26 cellular contexts compared by ENCODE assay signal in genomic region chr5:43286623-43287022, GRCh38. TPM values are rescaled to one million over a fixed set of nuclear protein-coding genes. Genes with fewer than 3 reads are reported as not detected.
DNase-seq lines count a peak whose midpoint lies in the region; ATAC-seq and TF ChIP-seq lines count a peak whose summit lies in the region.
"Had no signal": no experiment of that assay in that cellular context is flagged by ENCODE, and none has a peak within 500 bp of the region (broad histone marks: within the 10 kb centered on the region; RNA-seq: fewer than 3 reads in every experiment).

No MANE protein-coding gene starts in this region.

- no peaks in the 10 kb centered on the region for H4K20me1 ChIP-seq in DND-41 (ENCODE audit: insufficient read depth, low read length)
- H4K20me1 ChIP-seq: BLaER1 treated with 17β-estradiol and CSF1 and Interleukin-3, amounts not matched to agents 10 nM and 100 nM had no signal

- no peak for TF ChIP-seq CTCF in 22Rv1 (IDR thresholded peaks at IDR 0.05)
- TF ChIP-seq CTCF in DND-41 (IDR thresholded peaks at IDR 0.05; ENCODE audit: borderline replicate concordance, extremely low read depth, low read length, poor library complexity, severe bottlenecking), result no peak
- TF ChIP-seq CTCF in GM13976 (IDR thresholded peaks at IDR 0.05; ENCODE audit: borderline replicate concordance, control extremely low read depth, extremely low read depth, insufficient read depth, missing control alignments), result no peak

- H3K27ac ChIP-seq in 22Rv1 (peak overlapping the region; percentile 40), DND-41 (ENCODE audit: low read length) (no peak overlapping the region), mesodermal cell (ENCODE audit: low read depth, low read length, severe bottlenecking) (peak overlapping the region; percentile 49)
- H3K27ac ChIP-seq: BLaER1 treated with 17β-estradiol and CSF1 and Interleukin-3, amounts not matched to agents 10 nM and 100 nM; gastroesophageal sphincter; left ventricle myocardium inferior; pancreas; tibial nerve had no signal

- no peak overlapping the region for H3K9ac ChIP-seq in DND-41 (ENCODE audit: low read depth, low read length)
- H3K9ac ChIP-seq: BLaER1 treated with 17β-estradiol and CSF1 and Interleukin-3, amounts not matched to agents 10 nM and 100 nM; SK-N-SH had no signal

- no peak overlapping the region for H3K27ac Mint-ChIP-seq in activated T-helper 17 cell treated with anti-CD3 and anti-CD28 coated beads, Interleukin-2, amount 50 U/mL, for 72 hours
- H3K27ac Mint-ChIP-seq: dendritic cell treated with granulocyte-macrophage colony-stimulating factor and Interleukin-4, amounts not matched to agents 40 ng/mL and 50 ng/mL, for 4 days; T-helper 1 cell treated with Interleukin-12 subunit alpha and Interleukin-12 subunit beta and Interleukin-4 antibody, amounts not matched to agents 30 μg/mL and 1 μg/mL, for 36 hours had no signal

- no peak overlapping the region for H3K4me3 Mint-ChIP-seq in activated T-helper 17 cell treated with anti-CD3 and anti-CD28 coated beads, Interleukin-2, amount 50 U/mL, for 72 hours
- H3K4me3 Mint-ChIP-seq: central memory CD8-positive, alpha-beta T cell; dendritic cell treated with granulocyte-macrophage colony-stimulating factor and Interleukin-4, amounts not matched to agents 40 ng/mL and 50 ng/mL, for 4 days; naive thymus-derived CD8-positive, alpha-beta T cell; T-helper 1 cell treated with Interleukin-12 subunit alpha and Interleukin-12 subunit beta and Interleukin-4 antibody, amounts not matched to agents 30 μg/mL and 1 μg/mL, for 36 hours had no signal

- H3K4me1 Mint-ChIP-seq in activated T-helper 17 cell treated with anti-CD3 and anti-CD28 coated beads, Interleukin-2, amount 50 U/mL, for 72 hours, result peaks cover 6% of the 10 kb centered on the region
- H3K4me1 Mint-ChIP-seq: central memory CD8-positive, alpha-beta T cell; naive thymus-derived CD8-positive, alpha-beta T cell had no signal

- no peak overlapping the region for H3K4me2 ChIP-seq in DND-41 (ENCODE audit: insufficient read depth, low read length)
- H3K4me2 ChIP-seq: BLaER1 treated with 17β-estradiol and CSF1 and Interleukin-3, amounts not matched to agents 10 nM and 100 nM; SK-N-SH had no signal

- H3K27me3 Mint-ChIP-seq in activated T-helper 17 cell treated with anti-CD3 and anti-CD28 coated beads, Interleukin-2, amount 50 U/mL, for 72 hours, result no peaks in the 10 kb centered on the region
- H3K27me3 Mint-ChIP-seq: central memory CD8-positive, alpha-beta T cell; dendritic cell treated with granulocyte-macrophage colony-stimulating factor and Interleukin-4, amounts not matched to agents 40 ng/mL and 50 ng/mL, for 4 days; naive thymus-derived CD8-positive, alpha-beta T cell had no signal

- in situ Hi-C loops in GM13976 (cut with MboI; ENCODE audit: low sequenced_read_pairs, unreplicated experiment), result no loop called here

- H3K79me2 ChIP-seq in DND-41 (ENCODE audit: insufficient read depth, low read length), result no peaks in the 10 kb centered on the region

- H3K27me3 ChIP-seq in DND-41 (ENCODE audit: insufficient read depth, low read length, poor library complexity), result no peaks in the 10 kb centered on the region
- H3K27me3 ChIP-seq in MG63, result no peaks in the 10 kb centered on the region
- H3K27me3 ChIP-seq: BLaER1 treated with 17β-estradiol and CSF1 and Interleukin-3, amounts not matched to agents 10 nM and 100 nM; gastroesophageal sphincter; pancreas; tibial nerve had no signal

- DNase-seq in DND-41, result no peak
- no peak for DNase-seq in GM13976 (ENCODE audit: low spot score)
- no peak for DNase-seq in MG63
- no peak for DNase-seq in HuH-7.5 (ENCODE audit: low spot score)
- DNase-seq: activated CD4-positive, alpha-beta T cell treated with anti-CD3 and anti-CD28 coated beads for 1 hour; Caco-2; DMS79; GF-D8; GOT3; hippocampal formation; left ventricle myocardium inferior; naive thymus-derived CD8-positive, alpha-beta T cell; NCI-H146; NCI-H446; pancreas; SK-N-SH; stimulated activated CD4-positive, alpha-beta T cell treated with anti-CD3 and anti-CD28 coated beads, Interleukin-2, amount 100 ng/mL, for 24 hours had no signal

- H3K9me3 Mint-ChIP-seq in activated T-helper 17 cell treated with anti-CD3 and anti-CD28 coated beads, Interleukin-2, amount 50 U/mL, for 72 hours, result no peaks in the 10 kb centered on the region
- H3K9me3 Mint-ChIP-seq: central memory CD8-positive, alpha-beta T cell; dendritic cell treated with granulocyte-macrophage colony-stimulating factor and Interleukin-4, amounts not matched to agents 40 ng/mL and 50 ng/mL, for 4 days; naive thymus-derived CD8-positive, alpha-beta T cell; T-helper 1 cell treated with Interleukin-12 subunit alpha and Interleukin-12 subunit beta and Interleukin-4 antibody, amounts not matched to agents 30 μg/mL and 1 μg/mL, for 36 hours had no signal

- H3K4me1 ChIP-seq in DND-41 (ENCODE audit: insufficient read depth, low read length), result no peaks in the 10 kb centered on the region
- H3K4me1 ChIP-seq in mesodermal cell (ENCODE audit: control insufficient read depth, insufficient read depth, low read length, poor library complexity, severe bottlenecking), result no peaks in the 10 kb centered on the region
- H3K4me1 ChIP-seq: gastroesophageal sphincter, pancreas, tibial nerve had no signal

- H3K36me3 Mint-ChIP-seq in activated T-helper 17 cell treated with anti-CD3 and anti-CD28 coated beads, Interleukin-2, amount 50 U/mL, for 72 hours (ENCODE audit: low read depth), result peaks cover 51% of the 10 kb centered on the region

- peak; percentile 39; the same call in 2 of the 3 replicates for ATAC-seq in DND-41 (ENCODE audit: insufficient read depth, low read depth)
- ATAC-seq in activated T-helper 17 cell treated with anti-CD3 and anti-CD28 coated beads, Interleukin-2, amount 50 U/mL, for 72 hours (replicated peaks), result peak; percentile 30
- ATAC-seq: gastroesophageal sphincter, pancreas had no signal

- H3K36me3 ChIP-seq in DND-41 (ENCODE audit: insufficient read depth, low read length), result peaks cover 52% of the 10 kb centered on the region
- peaks cover 53% of the 10 kb centered on the region for H3K36me3 ChIP-seq in mesodermal cell (ENCODE audit: control insufficient read depth, insufficient read depth, low read length)
- peaks cover 17% of the 10 kb centered on the region for H3K36me3 ChIP-seq in MG63

- H3K4me3 ChIP-seq in DND-41 (ENCODE audit: low read depth in 1 of 2, low read length in 2 of 2) (no peak overlapping the region), mesodermal cell (ENCODE audit: extremely low read depth, insufficient read depth, low read length, poor library complexity, severe bottlenecking) (no peak overlapping the region), MG63 (no peak overlapping the region)
- H3K4me3 ChIP-seq: BLaER1 treated with 17β-estradiol and CSF1 and Interleukin-3, amounts not matched to agents 10 nM and 100 nM; gastroesophageal sphincter; left ventricle myocardium inferior; pancreas; tibial nerve had no signal

- no peak overlapping the region for H2AFZ ChIP-seq in DND-41 (ENCODE audit: low read depth, low read length)

- H3K9me3 ChIP-seq in DND-41 (ENCODE audit: insufficient read depth, low read length, severe bottlenecking) (no peaks in the 10 kb centered on the region), mesodermal cell (ENCODE audit: control insufficient read depth, low read length) (no peaks in the 10 kb centered on the region), MG63 (no peaks in the 10 kb centered on the region)
- H3K9me3 ChIP-seq: BLaER1 treated with 17β-estradiol and CSF1 and Interleukin-3, amounts not matched to agents 10 nM and 100 nM; Caco-2; gastroesophageal sphincter; left ventricle myocardium inferior; pancreas; SK-N-SH; tibial nerve had no signal

RNA-seq across cellular contexts. Expression of gene HMGCS1, which starts 26.6 kb away (rescaled TPM):
- 100 to 1,000 TPM in 1 of 2 donors, 10 to 100 TPM in 1; 90.2 to 108 TPM for total RNA-seq in activated T-helper 17 cell treated with anti-CD3 and anti-CD28 coated beads, Interleukin-2, amount 50 U/mL, for 72 hours
- polyA plus RNA-seq in mesodermal cell (2013, experiment 1 of 2), result 384 TPM
- 381 TPM for polyA plus RNA-seq in mesodermal cell (2013, experiment 2 of 2)
- total RNA-seq in MG63 (2014; rRNA removed; shearing (Covaris generic); ENCODE audit: low replicate concordance), result 19.5 and 22.1 TPM in 2 replicates
